ENCODE assay signal across 13 cellular contexts in genomic region chr20:32562495-32562911, GRCh38. TPM values are rescaled to one million over a fixed set of nuclear protein-coding genes. Genes with fewer than 3 reads are reported as not detected.
DNase-seq lines count a peak whose midpoint lies in the region; ATAC-seq and TF ChIP-seq lines count a peak whose summit lies in the region.
"Had no signal": no experiment of that assay in that cellular context is flagged by ENCODE, and none has a peak within 500 bp of the region (broad histone marks: within the 10 kb centered on the region; RNA-seq: fewer than 3 reads in every experiment).

No MANE protein-coding gene starts in this region.

- H3K36me3 Mint-ChIP-seq in CD8-positive, alpha-beta memory T cell, result peaks cover 0 to 17% (median 1%) of the 10 kb centered on the region in 3 donors

- H3K4me1 Mint-ChIP-seq in CD8-positive, alpha-beta memory T cell, result peaks cover 30 to 64% (median 45%) of the 10 kb centered on the region in 3 donors

- H3K27ac ChIP-seq in CD8-positive, alpha-beta memory T cell (ENCODE audit: low read depth, low read length), result no peak overlapping the region
- peak overlapping the region; percentile 26 for H3K27ac ChIP-seq in ectodermal cell (ENCODE audit: insufficient read depth, low read depth, low read length, poor library complexity, severe bottlenecking)
- H3K27ac ChIP-seq in neural cell (ENCODE audit: low read length), result peak overlapping the region; percentile 89
- H3K27ac ChIP-seq: ascending aorta; BLaER1 treated with 17β-estradiol and CSF1 and Interleukin-3, amounts not matched to agents 10 nM and 100 nM; KMS-11 had no signal

- H3K9me2 ChIP-seq in neural cell (ENCODE audit: insufficient read depth, low read length), result no peaks in the 10 kb centered on the region

- peaks cover 43% of the 10 kb centered on the region for H3K4me1 ChIP-seq in CD8-positive, alpha-beta memory T cell (ENCODE audit: insufficient read depth, low read length)
- H3K4me1 ChIP-seq in ectodermal cell (ENCODE audit: control insufficient read depth, insufficient read depth, low read length), result peaks cover 47% of the 10 kb centered on the region
- H3K4me1 ChIP-seq in HAP-1, result peaks cover 7% of the 10 kb centered on the region; the same call in 1 of the 2 replicates
- H3K4me1 ChIP-seq: ascending aorta had no signal

- no peak overlapping the region for H2AFZ ChIP-seq in neural cell (ENCODE audit: low read depth, low read length)

- in situ Hi-C loops in HAP-1 (cut with MboI; ENCODE audit: low sequenced_read_pairs), result no loop called here

- H3K27me3 Mint-ChIP-seq in CD8-positive, alpha-beta memory T cell, result no peaks in the 10 kb centered on the region

- H3K9me3 ChIP-seq in CD8-positive, alpha-beta memory T cell (ENCODE audit: low read length), result no peaks in the 10 kb centered on the region
- H3K9me3 ChIP-seq in ectodermal cell (ENCODE audit: control insufficient read depth, low read length) (no peaks in the 10 kb centered on the region), neural cell (ENCODE audit: low read length) (no peaks in the 10 kb centered on the region), HAP-1 (no peaks in the 10 kb centered on the region)
- H3K9me3 ChIP-seq: ascending aorta; BLaER1 treated with 17β-estradiol and CSF1 and Interleukin-3, amounts not matched to agents 10 nM and 100 nM had no signal

- no peaks in the 10 kb centered on the region for H3K27me3 ChIP-seq in CD8-positive, alpha-beta memory T cell (ENCODE audit: insufficient read depth, low read length, poor library complexity, severe bottlenecking)
- H3K27me3 ChIP-seq in ectodermal cell (ENCODE audit: control insufficient read depth, insufficient read depth, low read length, poor library complexity, severe bottlenecking), result no peaks in the 10 kb centered on the region
- no peaks in the 10 kb centered on the region for H3K27me3 ChIP-seq in neural cell (ENCODE audit: insufficient read depth, low read depth, low read length)
- no peaks in the 10 kb centered on the region for H3K27me3 ChIP-seq in HAP-1 (ENCODE audit: low read depth)
- H3K27me3 ChIP-seq: ascending aorta; BLaER1 treated with 17β-estradiol and CSF1 and Interleukin-3, amounts not matched to agents 10 nM and 100 nM had no signal

- 11 to 13% methylated on average over 5 of the region's 5 CpGs for WGBS in ectodermal cell, 2 experiments

- TF ChIP-seq RAD21 in neural cell (conservative IDR thresholded peaks at IDR 0.05), result no peak

- H3K4me3 Mint-ChIP-seq in CD8-positive, alpha-beta memory T cell, result peak overlapping the region in 1 of 7 donors; percentile 47

- H3K4me3 ChIP-seq in CD8-positive, alpha-beta memory T cell (ENCODE audit: low read length), result no peak overlapping the region
- H3K4me3 ChIP-seq in ectodermal cell (ENCODE audit: insufficient read depth, low read depth, low read length), result no peak overlapping the region
- no peak overlapping the region for H3K4me3 ChIP-seq in neural cell (ENCODE audit: low read length)
- no peak overlapping the region for H3K4me3 ChIP-seq in HAP-1
- H3K4me3 ChIP-seq: ascending aorta; BLaER1 treated with 17β-estradiol and CSF1 and Interleukin-3, amounts not matched to agents 10 nM and 100 nM had no signal

- no peak overlapping the region for H3K4me2 ChIP-seq in neural cell (ENCODE audit: low read length)
- H3K4me2 ChIP-seq: KMS-11 had no signal

- peak overlapping the region; percentile 24 for H3K9ac ChIP-seq in neural cell (ENCODE audit: low read length)
- H3K9ac ChIP-seq: BLaER1 treated with 17β-estradiol and CSF1 and Interleukin-3, amounts not matched to agents 10 nM and 100 nM; KMS-11 had no signal

- TF ChIP-seq CTCF in neural cell (IDR thresholded peaks at IDR 0.05; ENCODE audit: poor library complexity, severe bottlenecking), result no peak

- H3F3A ChIP-seq in neural cell (ENCODE audit: insufficient read depth, low read length, poor library complexity, severe bottlenecking), result no peaks in the 10 kb centered on the region

- H3K79me2 ChIP-seq in neural cell (replicated peaks; ENCODE audit: insufficient read depth, low read length), result peaks cover 18% of the 10 kb centered on the region

- H3K27ac Mint-ChIP-seq in CD8-positive, alpha-beta memory T cell, result peak overlapping the region; percentile 45 to 91 (median 86)

- no peak for TF ChIP-seq EP300 in neural cell (conservative IDR thresholded peaks at IDR 0.05; ENCODE audit: poor library complexity, severe bottlenecking)

- H3K36me3 ChIP-seq in CD8-positive, alpha-beta memory T cell (ENCODE audit: insufficient read depth, low read length), result no peaks in the 10 kb centered on the region
- H3K36me3 ChIP-seq in ectodermal cell (ENCODE audit: control insufficient read depth, insufficient read depth, low read length) (no peaks in the 10 kb centered on the region), neural cell (ENCODE audit: insufficient read depth, low read length) (no peaks in the 10 kb centered on the region), HAP-1 (replicated peaks) (no peaks in the 10 kb centered on the region)
- H3K36me3 ChIP-seq: ascending aorta; BLaER1 treated with 17β-estradiol and CSF1 and Interleukin-3, amounts not matched to agents 10 nM and 100 nM had no signal

- no peaks in the 10 kb centered on the region for H4K20me1 ChIP-seq in neural cell (ENCODE audit: insufficient read depth)

- CTCF ChIA-PET in CD8-positive, alpha-beta memory T cell (lab: Charles Lee), result no interaction called here

- POLR2A ChIA-PET in CD8-positive, alpha-beta memory T cell (lab: Charles Lee), result no interaction called here

- DNase-seq in CD8-positive, alpha-beta memory T cell, result no peak
- DNase-seq in NCI-H2171 treated with DMSO at 0.1 percent for 48 hours (lab: John Stamatoyannopoulos, UW) (peak; percentile 62), HAP-1 (ENCODE audit: low spot score in 2 of 2) (no peak)
- DNase-seq: activated CD8-positive, alpha-beta memory T cell treated with anti-CD3 and anti-CD28 coated beads, Interleukin-2, amount 50 U/mL, for 48 hours; NCI-H146 had no signal

- H3K9me3 Mint-ChIP-seq in CD8-positive, alpha-beta memory T cell, result peaks cover 0 to 2% (median 0%) of the 10 kb centered on the region in 5 donors

- ATAC-seq in HG02938 (IDR thresholded peaks at IDR 0.05; ENCODE audit: unreplicated experiment) (no peak), HG03432 (IDR thresholded peaks at IDR 0.05; ENCODE audit: unreplicated experiment) (no peak)
- ATAC-seq: Right ventricle myocardium inferior had no signal

TF ChIP-seq in neural cell, 6 proteins besides CTCF, POLR2A, EP300 and RAD21:
- TF ChIP-seq MXI1 (conservative IDR thresholded peaks at IDR 0.05; ENCODE audit: poor library complexity, severe bottlenecking), result no peak
- TF ChIP-seq TAF1 (IDR thresholded peaks at IDR 0.05; ENCODE audit: low read depth), result no peak
- no peak for TF ChIP-seq SMC3 (conservative IDR thresholded peaks at IDR 0.05; ENCODE audit: poor library complexity)
- no peak for TF ChIP-seq POLR2AphosphoS5 (IDR thresholded peaks at IDR 0.05)
- no peak for TF ChIP-seq EZH2 (IDR thresholded peaks at IDR 0.05; ENCODE audit: borderline replicate concordance, insufficient read depth, low read length, poor library complexity, severe bottlenecking)
- TF ChIP-seq REST (IDR thresholded peaks at IDR 0.05; ENCODE audit: borderline replicate concordance), result no peak

RNA-seq across cellular contexts. Expression of gene NOL4L, which starts 22.6 kb away (rescaled TPM):
- 10 to 100 TPM; 15.8 to 19.8 TPM for total RNA-seq in CD8-positive, alpha-beta memory T cell
- polyA plus RNA-seq in CD8-positive, alpha-beta memory T cell, result 15.4 TPM
- 34.9 TPM for polyA plus RNA-seq in ectodermal cell (2013, experiment 1 of 4)
- 36.7 TPM for polyA plus RNA-seq in ectodermal cell (2013, experiment 2 of 4)
- polyA plus RNA-seq in ectodermal cell (2013, experiment 3 of 4), result 33.6 TPM
- polyA plus RNA-seq in ectodermal cell (2013, experiment 4 of 4), result 37.4 TPM
- 20.4 and 27.2 TPM in 2 replicates for polyA plus RNA-seq in neural cell
- polyA minus RNA-seq in neural cell, result 39.7 and 54.6 TPM in 2 replicates
